Comparison of ENCODE assay signal across 8 cellular contexts in genomic region chr12:108826807-108827721, GRCh38. TPM values are rescaled to one million over a fixed set of nuclear protein-coding genes. Genes with fewer than 3 reads are reported as not detected.
DNase-seq lines count a peak whose midpoint lies in the region; ATAC-seq and TF ChIP-seq lines count a peak whose summit lies in the region.

No MANE protein-coding gene starts in this region.

- no peaks in the 10 kb centered on the region for H3K9me3 ChIP-seq in CD4-positive, CD25-positive, alpha-beta regulatory T cell (ENCODE audit: control insufficient read depth in 2 of 2, low read length in 2 of 2)
- H3K9me3 ChIP-seq in SJSA1 (replicated peaks): no peaks in the 10 kb centered on the region
- H3K9me3 ChIP-seq in parathyroid adenoma (ENCODE audit: control insufficient read depth, low read length): no peaks in the 10 kb centered on the region

- H3K4me3 Mint-ChIP-seq in CD4-positive, CD25-positive, alpha-beta regulatory T cell: no peak overlapping the region

- no peak for ATAC-seq in CD4-positive, CD25-positive, alpha-beta regulatory T cell (ENCODE audit: low read depth in 2 of 2)
- no peak for ATAC-seq in HG02610 (IDR thresholded peaks at IDR 0.05; ENCODE audit: unreplicated experiment)

- H3K36me3 ChIP-seq in CD4-positive, CD25-positive, alpha-beta regulatory T cell (ENCODE audit: control insufficient read depth, insufficient read depth, low read length): peaks cover 27% of the 10 kb centered on the region
- H3K36me3 ChIP-seq in SJSA1 (peaks cover 71% of the 10 kb centered on the region), parathyroid adenoma (ENCODE audit: control insufficient read depth, insufficient read depth, low read length) (no peaks in the 10 kb centered on the region)

- H3K27me3 ChIP-seq in CD4-positive, CD25-positive, alpha-beta regulatory T cell (ENCODE audit: control insufficient read depth, insufficient read depth, low read length): no peaks in the 10 kb centered on the region
- H3K27me3 ChIP-seq in SJSA1 (replicated peaks): no peaks in the 10 kb centered on the region
- H3K27me3 ChIP-seq in parathyroid adenoma (ENCODE audit: control insufficient read depth, insufficient read depth, low read length): no peaks in the 10 kb centered on the region

- H3K27me3 Mint-ChIP-seq in CD4-positive, CD25-positive, alpha-beta regulatory T cell: no peaks in the 10 kb centered on the region

- peak overlapping the region; percentile 63 for H3K4me2 ChIP-seq in parathyroid adenoma (ENCODE audit: low read length)

- no peak overlapping the region for H3K4me3 ChIP-seq in CD4-positive, CD25-positive, alpha-beta regulatory T cell (ENCODE audit: low read depth, low read length)
- no peak overlapping the region for H3K4me3 ChIP-seq in SJSA1
- H3K4me3 ChIP-seq in fibroblast of mammary gland (ENCODE audit: control insufficient read depth, low read depth, low read length): no peak overlapping the region
- peak overlapping the region; percentile 42 for H3K4me3 ChIP-seq in parathyroid adenoma (ENCODE audit: low read depth, low read length)

- peak overlapping the region; percentile 18 to 65 (median 46) for H3K27ac Mint-ChIP-seq in CD4-positive, CD25-positive, alpha-beta regulatory T cell

- H3K4me1 ChIP-seq in CD4-positive, CD25-positive, alpha-beta regulatory T cell (ENCODE audit: control insufficient read depth, insufficient read depth, low read length, poor library complexity, severe bottlenecking): peaks cover 3% of the 10 kb centered on the region
- peaks cover 99% of the 10 kb centered on the region for H3K4me1 ChIP-seq in SJSA1 (replicated peaks)
- peaks cover 55% of the 10 kb centered on the region for H3K4me1 ChIP-seq in parathyroid adenoma

- no peak overlapping the region for H3K27ac ChIP-seq in CD4-positive, CD25-positive, alpha-beta regulatory T cell (ENCODE audit: insufficient read depth, low read length, poor library complexity, severe bottlenecking)
- H3K27ac ChIP-seq in SJSA1 (peak overlapping the region; percentile 92), parathyroid adenoma (peak overlapping the region; percentile 95)

- peaks cover 5 to 28% (median 26%) of the 10 kb centered on the region in 4 donors for H3K4me1 Mint-ChIP-seq in CD4-positive, CD25-positive, alpha-beta regulatory T cell

- no peaks in the 10 kb centered on the region for H3K9me3 Mint-ChIP-seq in CD4-positive, CD25-positive, alpha-beta regulatory T cell

- H3K79me2 ChIP-seq in parathyroid adenoma: peaks cover 20% of the 10 kb centered on the region

- no peak for DNase-seq in CD4-positive, CD25-positive, alpha-beta regulatory T cell
- DNase-seq in SJSA1 (ENCODE audit: low read depth in 1 of 2, low spot score in 2 of 2): peak in 1 of 2 experiments; percentile 90
- DNase-seq in fibroblast of mammary gland (ENCODE audit: low read depth): peak; percentile 58
- DNase-seq in MV-4-11 (lab: John Stamatoyannopoulos, UW): no peak
- DNase-seq in iPS-NIHi7 (ENCODE audit: extremely low spot score): no peak
- DNase-seq in NCI-H1694 treated with DMSO at 0.1 percent for 48 hours (lab: John Stamatoyannopoulos, UW): no peak

- H3K9ac ChIP-seq in parathyroid adenoma: no peak overlapping the region

- peak overlapping the region; percentile 23 for H2AFZ ChIP-seq in parathyroid adenoma

- TF ChIP-seq CTCF in fibroblast of mammary gland (conservative IDR thresholded peaks at IDR 0.05; ENCODE audit: control insufficient read depth, insufficient read depth, low read depth, low read length): no peak
- no peak for TF ChIP-seq CTCF in parathyroid adenoma (IDR thresholded peaks at IDR 0.05)

- peaks cover 29% of the 10 kb centered on the region for H3K36me3 Mint-ChIP-seq in CD4-positive, CD25-positive, alpha-beta regulatory T cell

RNA-seq across cellular contexts. Expression of gene SSH1, which starts 30.3 kb away (rescaled TPM):
- 32.5 TPM for total RNA-seq in CD4-positive, CD25-positive, alpha-beta regulatory T cell
- polyA plus RNA-seq in CD4-positive, CD25-positive, alpha-beta regulatory T cell: 1 to 10 TPM; 5.7 to 8.2 (median 6.9) TPM
- 7.1 and 16.3 TPM in 2 replicates for total RNA-seq in SJSA1 (2014; rRNA removed; shearing (Covaris generic))

RNA-seq across cellular contexts. Expression of gene DAO, which starts 52.8 kb away (rescaled TPM):
- total RNA-seq in CD4-positive, CD25-positive, alpha-beta regulatory T cell: not detected
- polyA plus RNA-seq in CD4-positive, CD25-positive, alpha-beta regulatory T cell: not detected
- total RNA-seq in SJSA1 (2014; rRNA removed; shearing (Covaris generic)): not detected in 2 replicates
